In the genomic region with DNA sequence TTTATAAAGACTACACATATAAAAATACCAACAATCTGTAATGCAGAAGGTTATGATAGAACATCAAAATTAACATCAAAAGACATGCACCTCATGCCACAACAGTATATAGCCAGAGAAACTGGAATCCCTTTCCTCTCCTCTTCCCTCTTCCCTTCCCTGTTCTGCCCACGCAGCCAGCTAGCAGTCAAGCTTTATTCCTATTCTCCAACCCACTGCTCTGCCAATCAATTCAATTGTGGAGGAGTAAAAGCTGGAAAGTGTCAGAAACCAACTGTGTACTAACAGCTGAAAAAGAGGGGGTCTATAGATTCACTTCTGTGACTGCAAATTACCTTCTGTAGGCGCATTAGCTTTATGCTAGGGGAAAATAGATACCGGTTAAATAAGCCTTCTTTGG, we compare ENCODE assay signal across 2 cellular contexts.
TF ChIP-seq lines count a peak whose summit lies in the region.

No MANE protein-coding gene starts in this region.

TF ChIP-seq in GM12891, 5 proteins besides CTCF, POLR2A, EP300 and RAD21:
- TF ChIP-seq PAX5 (IDR thresholded peaks at IDR 0.05; ENCODE audit: insufficient read depth, low read length, severe bottlenecking) = no peak
- no peak for TF ChIP-seq TAF1 (IDR thresholded peaks at IDR 0.05; ENCODE audit: low read depth, low read length)
- no peak for TF ChIP-seq POU2F2 (IDR thresholded peaks at IDR 0.05; ENCODE audit: low read depth, low read length)
- TF ChIP-seq SPI1 (IDR thresholded peaks at IDR 0.05; ENCODE audit: low read depth, low read length) = no peak
- no peak for TF ChIP-seq POLR2AphosphoS5 (IDR thresholded peaks at IDR 0.05; ENCODE audit: low read depth, low read length)
TF ChIP-seq in GM12891: peak in this region for 0.

TF ChIP-seq in GM12878, 131 proteins besides CTCF, POLR2A, EP300 and RAD21:
- TF ChIP-seq ZSCAN29 (IDR thresholded peaks at IDR 0.05) (no peak), TBL1XR1 (IDR thresholded peaks at IDR 0.05; ENCODE audit: low read depth, low read length) (no peak), ZNF384 (IDR thresholded peaks at IDR 0.05; ENCODE audit: borderline replicate concordance, low read depth, low read length) (no peak), MYC (IDR thresholded peaks at IDR 0.05; ENCODE audit: insufficient read depth, insufficient read length, insufficient replicate concordance, low read length, severe bottlenecking) (no peak), PML (IDR thresholded peaks at IDR 0.05; ENCODE audit: low read length) (no peak), IKZF2 (IDR thresholded peaks at IDR 0.05) (no peak), CHD2 (IDR thresholded peaks at IDR 0.05; ENCODE audit: borderline replicate concordance, low read depth, low read length) (no peak), RELA (IDR thresholded peaks at IDR 0.05; ENCODE audit: borderline replicate concordance, partially characterized antibody) (no peak), JUND (IDR thresholded peaks at IDR 0.05; ENCODE audit: low read depth, low read length) (no peak), NFXL1 (IDR thresholded peaks at IDR 0.05; ENCODE audit: borderline replicate concordance) (no peak), SPI1 (IDR thresholded peaks at IDR 0.05; ENCODE audit: borderline replicate concordance, insufficient read depth, low read depth, low read length) (no peak), RB1 (IDR thresholded peaks at IDR 0.05; ENCODE audit: borderline replicate concordance) (no peak)
- TF ChIP-seq, protein P1, sequence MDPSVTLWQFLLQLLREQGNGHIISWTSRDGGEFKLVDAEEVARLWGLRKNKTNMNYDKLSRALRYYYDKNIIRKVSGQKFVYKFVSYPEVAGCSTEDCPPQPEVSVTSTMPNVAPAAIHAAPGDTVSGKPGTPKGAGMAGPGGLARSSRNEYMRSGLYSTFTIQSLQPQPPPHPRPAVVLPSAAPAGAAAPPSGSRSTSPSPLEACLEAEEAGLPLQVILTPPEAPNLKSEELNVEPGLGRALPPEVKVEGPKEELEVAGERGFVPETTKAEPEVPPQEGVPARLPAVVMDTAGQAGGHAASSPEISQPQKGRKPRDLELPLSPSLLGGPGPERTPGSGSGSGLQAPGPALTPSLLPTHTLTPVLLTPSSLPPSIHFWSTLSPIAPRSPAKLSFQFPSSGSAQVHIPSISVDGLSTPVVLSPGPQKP (IDR thresholded peaks at IDR 0.05; ENCODE audit: low read depth, low read length) = no peak
- TF ChIP-seq, protein P2, sequence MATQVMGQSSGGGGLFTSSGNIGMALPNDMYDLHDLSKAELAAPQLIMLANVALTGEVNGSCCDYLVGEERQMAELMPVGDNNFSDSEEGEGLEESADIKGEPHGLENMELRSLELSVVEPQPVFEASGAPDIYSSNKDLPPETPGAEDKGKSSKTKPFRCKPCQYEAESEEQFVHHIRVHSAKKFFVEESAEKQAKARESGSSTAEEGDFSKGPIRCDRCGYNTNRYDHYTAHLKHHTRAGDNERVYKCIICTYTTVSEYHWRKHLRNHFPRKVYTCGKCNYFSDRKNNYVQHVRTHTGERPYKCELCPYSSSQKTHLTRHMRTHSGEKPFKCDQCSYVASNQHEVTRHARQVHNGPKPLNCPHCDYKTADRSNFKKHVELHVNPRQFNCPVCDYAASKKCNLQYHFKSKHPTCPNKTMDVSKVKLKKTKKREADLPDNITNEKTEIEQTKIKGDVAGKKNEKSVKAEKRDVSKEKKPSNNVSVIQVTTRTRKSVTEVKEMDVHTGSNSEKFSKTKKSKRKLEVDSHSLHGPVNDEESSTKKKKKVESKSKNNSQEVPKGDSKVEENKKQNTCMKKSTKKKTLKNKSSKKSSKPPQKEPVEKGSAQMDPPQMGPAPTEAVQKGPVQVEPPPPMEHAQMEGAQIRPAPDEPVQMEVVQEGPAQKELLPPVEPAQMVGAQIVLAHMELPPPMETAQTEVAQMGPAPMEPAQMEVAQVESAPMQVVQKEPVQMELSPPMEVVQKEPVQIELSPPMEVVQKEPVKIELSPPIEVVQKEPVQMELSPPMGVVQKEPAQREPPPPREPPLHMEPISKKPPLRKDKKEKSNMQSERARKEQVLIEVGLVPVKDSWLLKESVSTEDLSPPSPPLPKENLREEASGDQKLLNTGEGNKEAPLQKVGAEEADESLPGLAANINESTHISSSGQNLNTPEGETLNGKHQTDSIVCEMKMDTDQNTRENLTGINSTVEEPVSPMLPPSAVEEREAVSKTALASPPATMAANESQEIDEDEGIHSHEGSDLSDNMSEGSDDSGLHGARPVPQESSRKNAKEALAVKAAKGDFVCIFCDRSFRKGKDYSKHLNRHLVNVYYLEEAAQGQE (IDR thresholded peaks at IDR 0.05; ENCODE audit: low read depth, low read length) = no peak
- TF ChIP-seq, protein P3, sequence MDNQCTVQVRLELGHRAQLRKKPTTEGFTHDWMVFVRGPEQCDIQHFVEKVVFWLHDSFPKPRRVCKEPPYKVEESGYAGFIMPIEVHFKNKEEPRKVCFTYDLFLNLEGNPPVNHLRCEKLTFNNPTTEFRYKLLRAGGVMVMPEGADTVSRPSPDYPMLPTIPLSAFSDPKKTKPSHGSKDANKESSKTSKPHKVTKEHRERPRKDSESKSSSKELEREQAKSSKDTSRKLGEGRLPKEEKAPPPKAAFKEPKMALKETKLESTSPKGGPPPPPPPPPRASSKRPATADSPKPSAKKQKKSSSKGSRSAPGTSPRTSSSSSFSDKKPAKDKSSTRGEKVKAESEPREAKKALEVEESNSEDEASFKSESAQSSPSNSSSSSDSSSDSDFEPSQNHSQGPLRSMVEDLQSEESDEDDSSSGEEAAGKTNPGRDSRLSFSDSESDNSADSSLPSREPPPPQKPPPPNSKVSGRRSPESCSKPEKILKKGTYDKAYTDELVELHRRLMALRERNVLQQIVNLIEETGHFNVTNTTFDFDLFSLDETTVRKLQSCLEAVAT (IDR thresholded peaks at IDR 0.05) = no peak
